ENCODE assay signal across 26 cellular contexts in genomic region chr17:71636644-71637043, GRCh38.
"Had no signal": no experiment of that assay in that cellular context is flagged by ENCODE, and none has a peak within 500 bp of the region (broad histone marks: within the 10 kb centered on the region; RNA-seq: fewer than 3 reads in every experiment).

No MANE protein-coding gene starts in this region.

- H3K4me3 ChIP-seq: colonic mucosa, SJSA1 had no signal

- H3K27me3 ChIP-seq: brain microvascular endothelial cell, colonic mucosa, SJSA1 had no signal

- DNase-seq: activated B cell treated with CpG ODN at 0.5 μM for 24 hours; activated CD4-positive, alpha-beta T cell treated with anti-CD3 and anti-CD28 coated beads for 1 hour; activated CD4-positive, alpha-beta T cell treated with anti-CD3 and anti-CD28 coated beads, Interleukin-2, amount 10 ng/mL, durations not matched to agents 24 days and 14 days; activated CD4-positive, alpha-beta T cell treated with anti-CD3 and anti-CD28 coated beads, Interleukin-2, amount 50 U/mL, for 48 hours; activated CD8-positive, alpha-beta memory T cell treated with anti-CD3 and anti-CD28 coated beads, Interleukin-2, amount 10 ng/mL, durations not matched to agents 7 days and 5 days; activated effector memory CD4-positive, alpha-beta T cell treated with anti-CD3 and anti-CD28 coated beads, Interleukin-2, amount 50 U/mL, for 16 hours; activated naive CD4-positive, alpha-beta T cell treated with Interleukin-2 at 50 U/mL for 16 hours; activated naive CD8-positive, alpha-beta T cell treated with anti-CD3 and anti-CD28 coated beads, Interleukin-2, amount 50 U/mL, for 24 hours; activated T-cell treated with anti-CD3 and anti-CD28 coated beads, Interleukin-2, amount 50 U/mL, for 4 hours; amygdala; brain microvascular endothelial cell; cerebellar nuclear complex; colonic mucosa; KBM-7; NCI-H1048; NCI-H1417 treated with DMSO at 0.1 percent for 48 hours; NCI-H187; NCI-H2081; NCI-H2171 treated with DMSO at 0.1 percent for 48 hours; NCI-H524; NCI-H748 treated with DMSO at 0.1 percent for 48 hours; OCI-M1; Right ventricle myocardium superior; T-helper 17 cell; T-helper 9 cell had no signal

- H3K36me3 ChIP-seq: brain microvascular endothelial cell, colonic mucosa, SJSA1 had no signal
